In the genomic region with DNA sequence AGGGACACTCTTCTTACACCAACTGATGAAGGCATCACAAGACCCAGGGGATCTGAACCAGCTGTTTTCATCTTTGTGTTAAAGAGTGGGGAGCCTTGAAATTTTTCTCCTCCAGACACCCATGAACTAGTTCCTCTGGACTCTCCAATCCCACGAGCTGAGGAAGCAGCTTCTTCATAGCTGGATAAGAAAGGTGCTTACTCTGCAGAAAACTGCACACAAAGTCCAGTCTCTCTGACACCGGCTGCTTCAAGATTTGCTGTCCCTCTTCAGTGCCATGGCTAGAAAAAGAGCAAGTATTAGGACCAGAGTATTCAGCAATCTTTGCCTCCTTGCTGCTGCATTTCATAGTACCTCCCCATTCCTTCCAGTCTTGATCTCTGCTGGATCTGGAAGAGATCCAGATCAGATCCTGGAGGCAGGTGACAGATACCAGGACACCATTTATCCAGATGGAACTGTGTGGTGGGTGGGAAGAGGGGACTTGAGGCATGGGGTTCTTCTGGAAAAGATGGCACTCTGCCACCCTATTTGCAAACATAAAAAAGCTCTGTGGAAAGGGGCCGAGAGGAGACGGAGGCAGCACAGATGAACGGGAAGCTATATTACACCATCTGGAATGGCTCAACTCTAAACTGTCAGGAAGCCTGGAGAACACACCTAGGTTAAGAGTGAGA, we compare ENCODE assay signal across 11 cellular contexts. TPM values are rescaled to one million over a fixed set of nuclear protein-coding genes. Genes with fewer than 3 reads are reported as not detected.
DNase-seq lines count a peak whose midpoint lies in the region; ATAC-seq and TF ChIP-seq lines count a peak whose summit lies in the region.
"Had no signal": no experiment of that assay in that cellular context is flagged by ENCODE, and none has a peak within 500 bp of the region (broad histone marks: within the 10 kb centered on the region; RNA-seq: fewer than 3 reads in every experiment).

No MANE protein-coding gene starts in this region.

- BruUV-seq in IMR-90 (replicated peaks; lab: Mats Ljungman, UMichigan), result no TSS peak

- no peak for TF ChIP-seq EP300 in esophagus muscularis mucosa (IDR thresholded peaks at IDR 0.05)

- H3K9me3 ChIP-seq in IMR-90 (ENCODE audit: control insufficient read depth, insufficient read depth, low read length) (no peaks in the 10 kb centered on the region), esophagus muscularis mucosa (no peaks in the 10 kb centered on the region)
- H3K9me3 ChIP-seq: lower lobe of right lung, MG63 had no signal

- TF ChIP-seq POLR2A in IMR-90 (IDR thresholded peaks at IDR 0.05; ENCODE audit: low read depth, low read length), result no peak
- no peak for TF ChIP-seq POLR2A in esophagus muscularis mucosa (IDR thresholded peaks at IDR 0.05; ENCODE audit: low read depth)

- H2BK5ac ChIP-seq in IMR-90 (ENCODE audit: low read depth, low read length, poor library complexity, severe bottlenecking), result peak overlapping the region; percentile 28

- CTCF ChIA-PET in IMR-90 (lab: Yijun Ruan, JAX), result interaction anchor here (0.5 to 2.7 kb wide), 16 partner anchors 9 to 406 kb away, joined by 3 to 37 read pairs (median 6); partner anchors contain the start of gene ANAPC15

- no peak overlapping the region for H4K91ac ChIP-seq in IMR-90 (ENCODE audit: insufficient read depth, low read depth, low read length)

- H3K27me3 ChIP-seq in IMR-90 (ENCODE audit: control insufficient read depth, insufficient read depth, low read length) (no peaks in the 10 kb centered on the region), esophagus muscularis mucosa (no peaks in the 10 kb centered on the region)
- H3K27me3 ChIP-seq: MG63 had no signal

- H3K27me3 Mint-ChIP-seq in CD14-positive monocyte (ENCODE audit: low read depth in 3 of 3), result no peaks in the 10 kb centered on the region

- no peak overlapping the region for H3K4me3 Mint-ChIP-seq in CD14-positive monocyte
- H3K4me3 Mint-ChIP-seq: natural killer cell; T-helper 2 cell treated with Interferon-gamma antibody and Interleukin-4, amounts not matched to agents 5 μg/mL and 100 μg/mL, for 36 hours had no signal

- H3K36me3 Mint-ChIP-seq in CD14-positive monocyte, result peaks cover 87 to 88% of the 10 kb centered on the region in 2 donors

- H2BK20ac ChIP-seq in IMR-90 (ENCODE audit: low read depth, low read length), result no peak overlapping the region

- no peak overlapping the region for H3K4me2 ChIP-seq in IMR-90 (ENCODE audit: low read depth, low read length)

- no peak for ATAC-seq in IMR-90 (ENCODE audit: low read depth)

- POLR2A ChIA-PET in IMR-90 (lab: Charles Lee; ENCODE audit: unreplicated experiment), result no interaction called here

- no peak for TF ChIP-seq CTCF in CD14-positive monocyte (IDR thresholded peaks at IDR 0.05)
- TF ChIP-seq CTCF in IMR-90 (conservative IDR thresholded peaks at IDR 0.05; ENCODE audit: low read depth, low read length), result no peak
- no peak for TF ChIP-seq CTCF in esophagus muscularis mucosa (IDR thresholded peaks at IDR 0.05)

- H3K23ac ChIP-seq in IMR-90 (ENCODE audit: low read depth, low read length), result 0 out of 2 replicates have a peak overlapping the region, but pooled peaks have one; percentile 54

- peak overlapping the region in 4 of 7 donors; percentile 23 to 77 (median 68) for H3K27ac Mint-ChIP-seq in CD14-positive monocyte

- WGBS in IMR-90 (ENCODE audit: extremely low coverage in 2 of 2, insufficient read length in 1 of 2), 2 experiments, result no CpG with 5 or more reads among the region's 5 CpGs
- WGBS in esophagus muscularis mucosa, result 18% methylated on average over 5 of the region's 5 CpGs

- in situ Hi-C loops in IMR-90 (cut with MboI; ENCODE audit: low sequenced_read_pairs), result loop anchor here (5.0 to 10.0 kb wide), 3 partner anchors 71 to 408 kb away; partner anchors contain the start of gene CLPB

- H2BK120ac ChIP-seq in IMR-90 (ENCODE audit: low read depth, low read length), result no peak overlapping the region

- H3K27ac ChIP-seq in IMR-90 (ENCODE audit: insufficient read depth, low read length) (no peak overlapping the region; the same call in 1 of the 2 replicates), esophagus muscularis mucosa (replicated peaks in 1 of 4) (peak overlapping the region; percentile 66 to 79 (median 71)), skin epidermis (peak overlapping the region in 11 of 21 experiments; percentile 12 to 76 (median 45))
- H3K27ac ChIP-seq: lower lobe of right lung had no signal

- no peak overlapping the region for H3K9ac ChIP-seq in IMR-90 (ENCODE audit: low read depth, low read length)

- H4K8ac ChIP-seq in IMR-90 (ENCODE audit: low read depth in 2 of 2, low read length in 2 of 2), result no peak overlapping the region

- H3K4me3 ChIP-seq in IMR-90 (ENCODE audit: insufficient read depth, low read depth, low read length), result no peak overlapping the region
- no peak overlapping the region for H3K4me3 ChIP-seq in esophagus muscularis mucosa
- H3K4me3 ChIP-seq in skin epidermis, result no peak overlapping the region
- H3K4me3 ChIP-seq: lower lobe of right lung, MG63 had no signal

- H3K4me1 ChIP-seq in IMR-90 (ENCODE audit: control insufficient read depth, insufficient read depth, low read length) (peaks cover 9% of the 10 kb centered on the region), esophagus muscularis mucosa (peaks cover 36 to 58% (median 54%) of the 10 kb centered on the region in 4 donors)

- H3K4me1 Mint-ChIP-seq in CD14-positive monocyte, result peaks cover 9% of the 10 kb centered on the region

- no peak for TF ChIP-seq RAD21 in IMR-90 (IDR thresholded peaks at IDR 0.05; ENCODE audit: low read length)

- H2AFZ ChIP-seq in IMR-90 (replicated peaks; ENCODE audit: low read length, poor library complexity), result no peak overlapping the region

- no peak overlapping the region for H3K14ac ChIP-seq in IMR-90 (replicated peaks; ENCODE audit: low read depth, low read length)

- H3K9me1 ChIP-seq in IMR-90 (ENCODE audit: insufficient read depth, low read length), result no peaks in the 10 kb centered on the region

- peak overlapping the region; percentile 28; the same call in 1 of the 2 replicates for H3K4ac ChIP-seq in IMR-90 (ENCODE audit: low read depth, low read length)

- H3K56ac ChIP-seq in IMR-90 (ENCODE audit: extremely low read depth, insufficient read depth, low read length), result no peak overlapping the region

- no peak overlapping the region; the same call in 2 of the 3 replicates for H2BK15ac ChIP-seq in IMR-90 (ENCODE audit: low read depth, low read length)

- H2AK5ac ChIP-seq in IMR-90 (ENCODE audit: low read depth, low read length), result 0 out of 2 replicates have a peak overlapping the region, but pooled peaks have one; percentile 14

- H3K36me3 ChIP-seq in IMR-90 (ENCODE audit: control insufficient read depth, insufficient read depth, low read length), result peaks cover 72% of the 10 kb centered on the region
- H3K36me3 ChIP-seq in esophagus muscularis mucosa, result peaks cover 71 to 95% (median 87%) of the 10 kb centered on the region in 4 donors

- peaks cover 62 to 69% of the 10 kb centered on the region in 2 experiments for H3K79me1 ChIP-seq in IMR-90 (ENCODE audit: low read depth in 1 of 2, low read length in 2 of 2)

- H3K9me3 Mint-ChIP-seq in CD14-positive monocyte, result no peaks in the 10 kb centered on the region
- H3K9me3 Mint-ChIP-seq: natural killer cell; T-helper 2 cell treated with Interferon-gamma antibody and Interleukin-4, amounts not matched to agents 5 μg/mL and 100 μg/mL, for 36 hours had no signal

- no peak overlapping the region for H3K18ac ChIP-seq in IMR-90 (ENCODE audit: low read depth, low read length)

- no peak overlapping the region for H4K5ac ChIP-seq in IMR-90 (ENCODE audit: low read depth, low read length)

- no peak overlapping the region for H2AK9ac ChIP-seq in IMR-90 (replicated peaks; ENCODE audit: low read depth, low read length, poor library complexity)

- H4K20me1 ChIP-seq in IMR-90 (ENCODE audit: insufficient read depth, low read length), result peaks cover 24% of the 10 kb centered on the region

- intact Hi-C loops in CD14-positive monocyte (cut with micrococcal nuclease), result loop anchor here in 1 of 2 donors (2.0 kb wide), 2 partner anchors 121 to 159 kb away; no protein-coding TSS in a partner anchor
- intact Hi-C loops in IMR-90 (cut with micrococcal nuclease), result no loop called here
- intact Hi-C loops in esophagus muscularis mucosa (cut with DNase I), result loop anchor here (2.0 to 10.0 kb wide), 2 partner anchors 67 to 201 kb away; partner anchors contain the start of gene INPPL1

- dilution Hi-C loops in IMR-90 (cut with HindIII; ENCODE audit: low sequenced_read_pairs, unreplicated experiment), result no loop called here

- DNase-seq in CD14-positive monocyte (ENCODE audit: low spot score), result no peak
- DNase-seq in IMR-90, result no peak
- DNase-seq in esophagus muscularis mucosa (ENCODE audit: extremely low spot score), result no peak
- DNase-seq in islet precursor cell, result no peak
- DNase-seq in stimulated activated CD4-positive, alpha-beta T cell treated with anti-CD3 and anti-CD28 coated beads, Interleukin-12 subunit alpha, Interleukin-12 subunit beta, amount 100 ng/mL, for 4 hours, result no peak
- no peak for DNase-seq in UCSD-AML1 (lab: John Stamatoyannopoulos, UW; ENCODE audit: unreplicated experiment)

TF ChIP-seq in IMR-90, 13 proteins besides CTCF, POLR2A, EP300 and RAD21:
- TF ChIP-seq CHD1 (IDR thresholded peaks at IDR 0.05; ENCODE audit: low read depth, low read length) (no peak), MAFK (IDR thresholded peaks at IDR 0.05; ENCODE audit: low read depth, low read length) (peak; percentile 69)

RNA-seq across cellular contexts. Expression of gene IL18BP, which starts 25.5 kb away (rescaled TPM):
- polyA plus RNA-seq in CD14-positive monocyte (1 to 10 TPM; 7.4 to 8.3 TPM), IMR-90 (2012; rRNA removed) (3.2 and 3.7 TPM in 2 replicates)
- total RNA-seq in IMR-90 (2012; rRNA removed) (0.83 and 0.90 TPM in 2 replicates), esophagus muscularis mucosa (1 to 10 TPM; 2.7 to 9.4 (median 5.9) TPM)
- polyA plus RNA-seq in IMR-90 (2012; cell fraction: cytosol; rRNA removed), result 0.55 and 0.79 TPM in 2 replicates
- polyA plus RNA-seq in IMR-90 (2012; cell fraction: nucleus; rRNA removed; ENCODE audit: low replicate concordance), result 41.8 and 42.5 TPM in 2 replicates

RNA-seq across cellular contexts. Expression of gene NUMA1, which starts 56.1 kb away (rescaled TPM):
- polyA plus RNA-seq in CD14-positive monocyte, result 10 to 100 TPM in 1 of 2 donors, 1 to 10 TPM in 1; 4.1 to 12.4 TPM
- 56.7 and 61.7 TPM in 2 replicates for total RNA-seq in IMR-90 (2012; rRNA removed)
- polyA plus RNA-seq in IMR-90 (2012; rRNA removed), result 97.0 and 107 TPM in 2 replicates
- polyA plus RNA-seq in IMR-90 (2012; cell fraction: cytosol; rRNA removed), result 29.3 and 55.3 TPM in 2 replicates
- polyA plus RNA-seq in IMR-90 (2012; cell fraction: nucleus; rRNA removed; ENCODE audit: low replicate concordance), result 250 and 340 TPM in 2 replicates
- total RNA-seq in esophagus muscularis mucosa, result 100 to 1,000 TPM; 214 to 328 (median 272) TPM

RNA-seq across cellular contexts. Expression of gene LRRC51, which starts 56.4 kb away (rescaled TPM):
- polyA plus RNA-seq in CD14-positive monocyte (1 to 10 TPM; 1.6 to 1.9 TPM), IMR-90 (2012; rRNA removed) (5.3 and 6.3 TPM in 2 replicates)
- total RNA-seq in IMR-90 (2012; rRNA removed) (4.4 and 5.6 TPM in 2 replicates), esophagus muscularis mucosa (10 to 100 TPM in 1 of 4 donors, 1 to 10 TPM in 3; 9.1 to 10.0 (median 9.2) TPM)
- polyA plus RNA-seq in IMR-90 (2012; cell fraction: cytosol; rRNA removed), result 3.2 and 6.6 TPM in 2 replicates
- polyA plus RNA-seq in IMR-90 (2012; cell fraction: nucleus; rRNA removed; ENCODE audit: low replicate concordance), result 2.7 and 4.4 TPM in 2 replicates
